ENCODE assay signal across 39 cellular contexts in the genomic region with DNA sequence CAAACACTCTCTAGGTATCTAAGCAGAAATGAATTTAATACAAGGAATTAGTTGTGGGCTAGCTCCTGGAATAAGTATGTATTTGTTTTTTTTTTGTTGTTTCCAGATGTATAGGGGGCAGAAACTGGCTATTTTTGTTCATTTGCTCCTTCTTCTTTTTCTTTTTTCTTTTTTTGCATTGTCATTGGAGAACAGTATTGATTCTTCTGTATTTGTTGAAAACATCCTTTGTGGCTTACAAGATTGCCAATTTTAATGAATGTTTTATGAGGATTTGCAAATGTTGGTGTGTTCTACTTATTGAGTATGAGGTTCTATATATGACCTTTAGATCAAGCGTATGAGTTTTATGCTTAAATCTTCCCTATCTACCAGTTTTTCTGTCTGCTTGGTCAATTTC. TPM values are rescaled to one million over a fixed set of nuclear protein-coding genes. Genes with fewer than 3 reads are reported as not detected.
"Had no signal": no experiment of that assay in that cellular context is flagged by ENCODE, and none has a peak within 500 bp of the region (broad histone marks: within the 10 kb centered on the region; RNA-seq: fewer than 3 reads in every experiment).

No MANE protein-coding gene starts in this region.

- FAIRE-seq: astrocyte, bronchial epithelial cell had no signal

- DNase-seq: activated effector memory CD4-positive, alpha-beta T cell treated with anti-CD3 and anti-CD28 coated beads, Interleukin-2, amount 50 U/mL, for 16 hours; activated effector memory CD4-positive, alpha-beta T cell treated with Interleukin-2 at 50 U/mL for 16 hours; activated gamma-delta T cell; activated gamma-delta T cell treated with Interleukin-2 at 50 U/mL for 16 hours; activated naive CD4-positive, alpha-beta T cell; activated naive CD4-positive, alpha-beta T cell treated with anti-CD3 and anti-CD28 coated beads for 36 hours; activated naive CD4-positive, alpha-beta T cell treated with anti-CD3 and anti-CD28 coated beads, Interleukin-2, amount 10 ng/mL, durations not matched to agents 7 days and 5 days; activated naive CD4-positive, alpha-beta T cell treated with anti-CD3 and anti-CD28 coated beads, Interleukin-2, amount 50 U/mL, for 16 hours; activated naive CD4-positive, alpha-beta T cell treated with Interleukin-2 at 50 U/mL for 16 hours; activated naive CD8-positive, alpha-beta T cell treated with anti-CD3 and anti-CD28 coated beads for 36 hours; activated naive CD8-positive, alpha-beta T cell treated with anti-CD3 and anti-CD28 coated beads, Interleukin-2, amount 10 ng/mL, durations not matched to agents 7 days and 5 days; activated naive CD8-positive, alpha-beta T cell treated with anti-CD3 and anti-CD28 coated beads, Interleukin-2, amount 50 U/mL, for 24 hours; activated T-cell treated with anti-CD3 and anti-CD28 coated beads, Interleukin-2, amount 50 U/mL, for 24 hours; activated T-cell treated with anti-CD3 and anti-CD28 coated beads, Interleukin-2, amount 50 U/mL, for 4 hours; activated T-cell treated with anti-CD3 and anti-CD28 coated beads, Interleukin-2, amount 50 U/mL, for 48 hours; activated T-cell treated with anti-CD3 and anti-CD28 coated beads, Interleukin-2, amount 50 U/mL, for 72 hours; adrenal gland; amniotic stem cell; amygdala; anterior cingulate cortex; aorta; body of pancreas; brain microvascular endothelial cell; caudate nucleus; central memory CD4-positive, alpha-beta T cell; cerebellar nuclear complex had no signal

- H3K4me1 ChIP-seq: ascending aorta, body of pancreas, breast epithelium had no signal

- H3K4me1 Mint-ChIP-seq: activated naive CD4-positive, alpha-beta T cell treated with anti-CD3 and anti-CD28 coated beads, Interleukin-2, amount 50 U/mL, for 24 hours; activated naive CD8-positive, alpha-beta T cell treated with anti-CD3 and anti-CD28 coated beads for 36 hours; activated naive CD8-positive, alpha-beta T cell treated with anti-CD3 and anti-CD28 coated beads, Interleukin-2, amount 10 ng/mL, durations not matched to agents 7 days and 5 days; activated T-helper 17 cell treated with anti-CD3 and anti-CD28 coated beads, Interleukin-2, amount 50 U/mL, for 72 hours; brain; central memory CD8-positive, alpha-beta T cell had no signal

- H3K4me3 ChIP-seq: adrenal gland, ascending aorta, body of pancreas, breast epithelium, cardiac muscle cell had no signal

- H3K9me3 Mint-ChIP-seq: activated naive CD4-positive, alpha-beta T cell treated with anti-CD3 and anti-CD28 coated beads for 36 hours; activated naive CD4-positive, alpha-beta T cell treated with anti-CD3 and anti-CD28 coated beads, Interleukin-2, amount 10 ng/mL, durations not matched to agents 7 days and 5 days; activated naive CD4-positive, alpha-beta T cell treated with anti-CD3 and anti-CD28 coated beads, Interleukin-2, amount 50 U/mL, for 24 hours; activated naive CD4-positive, alpha-beta T cell treated with anti-CD3 and anti-CD28 coated beads, Interleukin-2, amount 50 U/mL, for 72 hours; activated naive CD8-positive, alpha-beta T cell treated with anti-CD3 and anti-CD28 coated beads for 36 hours; activated naive CD8-positive, alpha-beta T cell treated with anti-CD3 and anti-CD28 coated beads, Interleukin-2, amount 10 ng/mL, durations not matched to agents 7 days and 5 days; activated naive CD8-positive, alpha-beta T cell treated with anti-CD3 and anti-CD28 coated beads, Interleukin-2, amount 50 U/mL, for 24 hours; activated T-cell treated with anti-CD3 and anti-CD28 coated beads, Interleukin-2, amount 50 U/mL, for 24 hours; activated T-cell treated with anti-CD3 and anti-CD28 coated beads, Interleukin-2, amount 50 U/mL, for 4 hours; activated T-cell treated with anti-CD3 and anti-CD28 coated beads, Interleukin-2, amount 50 U/mL, for 72 hours; activated T-helper 1 cell treated with anti-CD3 and anti-CD28 coated beads, Interleukin-12 subunit alpha, Interleukin-12 subunit beta, Interleukin-2, Interleukin-4 antibody, amounts not matched to agents 30 ng/mL and 10 ng/mL and 1 ng/mL, durations not matched to agents 14 hours and 24 hours and 36 hours; activated T-helper 17 cell treated with anti-CD3 and anti-CD28 coated beads, Interleukin-2, amount 50 U/mL, for 72 hours; activated T-helper 2 cell treated with anti-CD3 and anti-CD28 coated beads, Interferon-gamma antibody, Interleukin-2, Interleukin-4, amounts not matched to agents 10 μg/mL and 5 μg/mL and 100 μg/mL, durations not matched to agents 14 hours and 24 hours and 36 hours; brain; central memory CD8-positive, alpha-beta T cell had no signal

- H3K36me3 ChIP-seq: adrenal gland, ascending aorta, brain microvascular endothelial cell, breast epithelium, cardiac muscle cell had no signal

- H3K4me3 Mint-ChIP-seq: activated naive CD4-positive, alpha-beta T cell treated with anti-CD3 and anti-CD28 coated beads for 36 hours; activated naive CD4-positive, alpha-beta T cell treated with anti-CD3 and anti-CD28 coated beads, Interleukin-2, amount 10 ng/mL, durations not matched to agents 7 days and 5 days; activated naive CD4-positive, alpha-beta T cell treated with anti-CD3 and anti-CD28 coated beads, Interleukin-2, amount 50 U/mL, for 24 hours; activated naive CD8-positive, alpha-beta T cell; activated naive CD8-positive, alpha-beta T cell treated with anti-CD3 and anti-CD28 coated beads for 36 hours; activated naive CD8-positive, alpha-beta T cell treated with anti-CD3 and anti-CD28 coated beads, Interleukin-2, amount 10 ng/mL, durations not matched to agents 7 days and 5 days; activated naive CD8-positive, alpha-beta T cell treated with anti-CD3 and anti-CD28 coated beads, Interleukin-2, amount 50 U/mL, for 24 hours; activated T-cell treated with anti-CD3 and anti-CD28 coated beads, Interleukin-2, amount 50 U/mL, for 24 hours; activated T-cell treated with anti-CD3 and anti-CD28 coated beads, Interleukin-2, amount 50 U/mL, for 4 hours; activated T-cell treated with anti-CD3 and anti-CD28 coated beads, Interleukin-2, amount 50 U/mL, for 72 hours; activated T-helper 1 cell treated with anti-CD3 and anti-CD28 coated beads, Interleukin-12 subunit alpha, Interleukin-12 subunit beta, Interleukin-2, Interleukin-4 antibody, amounts not matched to agents 30 ng/mL and 10 ng/mL and 1 ng/mL, durations not matched to agents 14 hours and 24 hours and 36 hours; activated T-helper 17 cell treated with anti-CD3 and anti-CD28 coated beads, Interleukin-2, amount 50 U/mL, for 72 hours; brain; central memory CD8-positive, alpha-beta T cell had no signal

- H3K27ac ChIP-seq: adrenal gland, ascending aorta, body of pancreas, brain microvascular endothelial cell, breast epithelium, cardiac muscle cell had no signal

- H3K9me3 ChIP-seq: adrenal gland, ascending aorta, body of pancreas, breast epithelium had no signal

- H3K27me3 ChIP-seq: adrenal gland, ascending aorta, body of pancreas, brain microvascular endothelial cell, breast epithelium, cardiac muscle cell had no signal

- H3K27ac Mint-ChIP-seq: activated naive CD4-positive, alpha-beta T cell treated with anti-CD3 and anti-CD28 coated beads for 36 hours; activated naive CD4-positive, alpha-beta T cell treated with anti-CD3 and anti-CD28 coated beads, Interleukin-2, amount 10 ng/mL, durations not matched to agents 7 days and 5 days; activated naive CD4-positive, alpha-beta T cell treated with anti-CD3 and anti-CD28 coated beads, Interleukin-2, amount 50 U/mL, for 24 hours; activated naive CD4-positive, alpha-beta T cell treated with anti-CD3 and anti-CD28 coated beads, Interleukin-2, amount 50 U/mL, for 72 hours; activated naive CD8-positive, alpha-beta T cell; activated naive CD8-positive, alpha-beta T cell treated with anti-CD3 and anti-CD28 coated beads for 36 hours; activated naive CD8-positive, alpha-beta T cell treated with anti-CD3 and anti-CD28 coated beads, Interleukin-2, amount 10 ng/mL, durations not matched to agents 7 days and 5 days; activated naive CD8-positive, alpha-beta T cell treated with anti-CD3 and anti-CD28 coated beads, Interleukin-2, amount 50 U/mL, for 24 hours; activated T-cell treated with anti-CD3 and anti-CD28 coated beads, Interleukin-2, amount 50 U/mL, for 24 hours; activated T-cell treated with anti-CD3 and anti-CD28 coated beads, Interleukin-2, amount 50 U/mL, for 72 hours; activated T-helper 1 cell treated with anti-CD3 and anti-CD28 coated beads, Interleukin-12 subunit alpha, Interleukin-12 subunit beta, Interleukin-2, Interleukin-4 antibody, amounts not matched to agents 30 ng/mL and 10 ng/mL and 1 ng/mL, durations not matched to agents 14 hours and 24 hours and 36 hours; activated T-helper 17 cell treated with anti-CD3 and anti-CD28 coated beads, Interleukin-2, amount 50 U/mL, for 72 hours; activated T-helper 2 cell treated with anti-CD3 and anti-CD28 coated beads, Interferon-gamma antibody, Interleukin-2, Interleukin-4, amounts not matched to agents 10 μg/mL and 5 μg/mL and 100 μg/mL, durations not matched to agents 14 hours and 24 hours and 36 hours; brain had no signal

- ATAC-seq: activated naive CD4-positive, alpha-beta T cell treated with anti-CD3 and anti-CD28 coated beads, Interleukin-2, amount 50 U/mL, for 72 hours; activated naive CD8-positive, alpha-beta T cell treated with anti-CD3 and anti-CD28 coated beads, Interleukin-2, amount 50 U/mL, for 24 hours; activated T-cell treated with anti-CD3 and anti-CD28 coated beads, Interleukin-2, amount 50 U/mL, for 4 hours; activated T-cell treated with anti-CD3 and anti-CD28 coated beads, Interleukin-2, amount 50 U/mL, for 72 hours; activated T-helper 17 cell treated with anti-CD3 and anti-CD28 coated beads, Interleukin-2, amount 50 U/mL, for 72 hours; body of pancreas had no signal

RNA-seq across cellular contexts. Expression of a gene that starts 22.6 kb away (rescaled TPM):
- total RNA-seq: activated naive CD4-positive, alpha-beta T cell treated with anti-CD3 and anti-CD28 coated beads for 36 hours; activated naive CD4-positive, alpha-beta T cell treated with anti-CD3 and anti-CD28 coated beads, Interleukin-2, amount 50 U/mL, for 72 hours; activated naive CD8-positive, alpha-beta T cell treated with anti-CD3 and anti-CD28 coated beads for 36 hours; activated naive CD8-positive, alpha-beta T cell treated with anti-CD3 and anti-CD28 coated beads, Interleukin-2, amount 10 ng/mL, durations not matched to agents 7 days and 5 days; activated T-cell treated with anti-CD3 and anti-CD28 coated beads, Interleukin-2, amount 50 U/mL, for 4 hours; activated T-cell treated with anti-CD3 and anti-CD28 coated beads, Interleukin-2, amount 50 U/mL, for 72 hours; activated T-helper 1 cell treated with anti-CD3 and anti-CD28 coated beads, Interleukin-12 subunit alpha, Interleukin-12 subunit beta, Interleukin-2, Interleukin-4 antibody, amounts not matched to agents 30 ng/mL and 10 ng/mL and 1 ng/mL, durations not matched to agents 14 hours and 24 hours and 36 hours; activated T-helper 17 cell treated with anti-CD3 and anti-CD28 coated beads, Interleukin-2, amount 50 U/mL, for 72 hours; activated T-helper 2 cell treated with anti-CD3 and anti-CD28 coated beads, Interferon-gamma antibody, Interleukin-2, Interleukin-4, amounts not matched to agents 10 μg/mL and 5 μg/mL and 100 μg/mL, durations not matched to agents 14 hours and 24 hours and 36 hours; bronchial epithelial cell had no signal
- polyA plus RNA-seq: cardiac muscle cell had no signal
